In genomic region chr22:50022171-50022819, GRCh38 we compare ENCODE assay signal across 2 cellular contexts.
TF ChIP-seq lines count a peak whose summit lies in the region.

No MANE protein-coding gene starts in this region.

TF ChIP-seq in HepG2, 621 proteins besides CTCF, POLR2A, EP300 and RAD21:
- TF ChIP-seq ZNF615 (CRISPR knock-in tag; IDR thresholded peaks at IDR 0.05; ENCODE audit: borderline replicate concordance) (no peak), ZSCAN22 (CRISPR knock-in tag; IDR thresholded peaks at IDR 0.05) (peak; percentile 94), PPARG (CRISPR knock-in tag; conservative IDR thresholded peaks at IDR 0.05) (no peak), CEBPZ (IDR thresholded peaks at IDR 0.05; ENCODE audit: low read length) (no peak), CREBL2 (CRISPR knock-in tag; IDR thresholded peaks at IDR 0.05; ENCODE audit: borderline replicate concordance) (no peak)
- TF ChIP-seq, protein P1, sequence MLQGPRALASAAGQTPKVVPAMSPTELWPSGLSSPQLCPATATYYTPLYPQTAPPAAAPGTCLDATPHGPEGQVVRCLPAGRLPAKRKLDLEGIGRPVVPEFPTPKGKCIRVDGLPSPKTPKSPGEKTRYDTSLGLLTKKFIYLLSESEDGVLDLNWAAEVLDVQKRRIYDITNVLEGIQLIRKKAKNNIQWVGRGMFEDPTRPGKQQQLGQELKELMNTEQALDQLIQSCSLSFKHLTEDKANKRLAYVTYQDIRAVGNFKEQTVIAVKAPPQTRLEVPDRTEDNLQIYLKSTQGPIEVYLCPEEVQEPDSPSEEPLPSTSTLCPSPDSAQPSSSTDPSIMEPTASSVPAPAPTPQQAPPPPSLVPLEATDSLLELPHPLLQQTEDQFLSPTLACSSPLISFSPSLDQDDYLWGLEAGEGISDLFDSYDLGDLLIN (CRISPR knock-in tag; IDR thresholded peaks at IDR 0.05; ENCODE audit: borderline replicate concordance) = no peak
- TF ChIP-seq, protein P2, sequence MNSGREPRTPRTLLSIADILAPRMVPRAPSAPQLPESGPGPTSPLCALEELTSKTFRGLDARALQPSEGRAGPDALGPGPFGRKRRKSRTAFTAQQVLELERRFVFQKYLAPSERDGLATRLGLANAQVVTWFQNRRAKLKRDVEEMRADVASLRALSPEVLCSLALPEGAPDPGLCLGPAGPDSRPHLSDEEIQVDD (CRISPR knock-in tag; IDR thresholded peaks at IDR 0.05; ENCODE audit: borderline replicate concordance) = no peak

TF ChIP-seq in K562, 482 proteins besides CTCF, POLR2A, EP300 and RAD21:
- no peak for TF ChIP-seq TAL1 (IDR thresholded peaks at IDR 0.05)
- TF ChIP-seq, protein P3, sequence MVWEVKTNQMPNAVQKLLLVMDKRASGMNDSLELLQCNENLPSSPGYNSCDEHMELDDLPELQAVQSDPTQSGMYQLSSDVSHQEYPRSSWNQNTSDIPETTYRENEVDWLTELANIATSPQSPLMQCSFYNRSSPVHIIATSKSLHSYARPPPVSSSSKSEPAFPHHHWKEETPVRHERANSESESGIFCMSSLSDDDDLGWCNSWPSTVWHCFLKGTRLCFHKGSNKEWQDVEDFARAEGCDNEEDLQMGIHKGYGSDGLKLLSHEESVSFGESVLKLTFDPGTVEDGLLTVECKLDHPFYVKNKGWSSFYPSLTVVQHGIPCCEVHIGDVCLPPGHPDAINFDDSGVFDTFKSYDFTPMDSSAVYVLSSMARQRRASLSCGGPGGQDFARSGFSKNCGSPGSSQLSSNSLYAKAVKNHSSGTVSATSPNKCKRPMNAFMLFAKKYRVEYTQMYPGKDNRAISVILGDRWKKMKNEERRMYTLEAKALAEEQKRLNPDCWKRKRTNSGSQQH (CRISPR knock-in tag; IDR thresholded peaks at IDR 0.05) = no peak
- TF ChIP-seq, protein P4, sequence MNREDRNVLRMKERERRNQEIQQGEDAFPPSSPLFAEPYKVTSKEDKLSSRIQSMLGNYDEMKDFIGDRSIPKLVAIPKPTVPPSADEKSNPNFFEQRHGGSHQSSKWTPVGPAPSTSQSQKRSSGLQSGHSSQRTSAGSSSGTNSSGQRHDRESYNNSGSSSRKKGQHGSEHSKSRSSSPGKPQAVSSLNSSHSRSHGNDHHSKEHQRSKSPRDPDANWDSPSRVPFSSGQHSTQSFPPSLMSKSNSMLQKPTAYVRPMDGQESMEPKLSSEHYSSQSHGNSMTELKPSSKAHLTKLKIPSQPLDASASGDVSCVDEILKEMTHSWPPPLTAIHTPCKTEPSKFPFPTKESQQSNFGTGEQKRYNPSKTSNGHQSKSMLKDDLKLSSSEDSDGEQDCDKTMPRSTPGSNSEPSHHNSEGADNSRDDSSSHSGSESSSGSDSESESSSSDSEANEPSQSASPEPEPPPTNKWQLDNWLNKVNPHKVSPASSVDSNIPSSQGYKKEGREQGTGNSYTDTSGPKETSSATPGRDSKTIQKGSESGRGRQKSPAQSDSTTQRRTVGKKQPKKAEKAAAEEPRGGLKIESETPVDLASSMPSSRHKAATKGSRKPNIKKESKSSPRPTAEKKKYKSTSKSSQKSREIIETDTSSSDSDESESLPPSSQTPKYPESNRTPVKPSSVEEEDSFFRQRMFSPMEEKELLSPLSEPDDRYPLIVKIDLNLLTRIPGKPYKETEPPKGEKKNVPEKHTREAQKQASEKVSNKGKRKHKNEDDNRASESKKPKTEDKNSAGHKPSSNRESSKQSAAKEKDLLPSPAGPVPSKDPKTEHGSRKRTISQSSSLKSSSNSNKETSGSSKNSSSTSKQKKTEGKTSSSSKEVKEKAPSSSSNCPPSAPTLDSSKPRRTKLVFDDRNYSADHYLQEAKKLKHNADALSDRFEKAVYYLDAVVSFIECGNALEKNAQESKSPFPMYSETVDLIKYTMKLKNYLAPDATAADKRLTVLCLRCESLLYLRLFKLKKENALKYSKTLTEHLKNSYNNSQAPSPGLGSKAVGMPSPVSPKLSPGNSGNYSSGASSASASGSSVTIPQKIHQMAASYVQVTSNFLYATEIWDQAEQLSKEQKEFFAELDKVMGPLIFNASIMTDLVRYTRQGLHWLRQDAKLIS (CRISPR knock-in tag; IDR thresholded peaks at IDR 0.05) = no peak
- TF ChIP-seq ZNF263 (CRISPR knock-in tag; IDR thresholded peaks at IDR 0.05; ENCODE audit: borderline replicate concordance) = peak; percentile 38; the same call in 1 of the 2 replicates
